9 cellular contexts compared by ENCODE assay signal in the genomic region with DNA sequence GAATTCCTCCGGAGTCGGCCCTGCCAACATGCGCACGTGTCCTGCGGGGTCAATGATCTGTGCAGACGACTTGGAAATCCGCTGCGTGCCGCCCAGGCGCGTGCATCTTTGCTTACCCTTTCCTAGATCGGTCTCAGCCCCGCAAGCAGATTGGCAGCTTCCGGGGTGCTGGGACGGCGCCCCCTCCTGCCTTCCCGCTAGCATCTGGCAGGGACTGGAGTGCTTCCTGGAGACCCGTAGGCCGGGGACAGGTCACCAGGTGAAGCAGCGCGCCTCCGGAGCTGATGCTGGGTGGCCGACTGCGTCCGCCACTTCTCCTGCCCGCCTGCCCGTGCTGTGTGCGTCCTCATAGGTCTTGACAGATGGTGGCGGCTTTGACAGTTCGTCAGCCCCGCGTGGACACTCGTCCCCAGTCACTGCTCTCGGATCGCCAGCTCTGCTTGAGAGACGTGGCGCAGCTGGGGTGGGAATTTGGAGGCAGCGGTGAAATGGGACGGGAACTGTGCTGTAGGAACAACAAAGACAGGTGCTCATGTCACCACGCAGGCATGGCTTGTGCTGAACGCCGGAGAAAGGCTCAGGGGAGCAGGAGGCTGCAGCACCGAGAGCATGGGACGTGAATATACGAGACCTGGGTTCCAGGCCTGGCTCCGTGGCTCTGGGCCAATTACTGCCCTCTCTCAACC. TPM values are rescaled to one million over a fixed set of nuclear protein-coding genes. Genes with fewer than 3 reads are reported as not detected.
DNase-seq lines count a peak whose midpoint lies in the region; ATAC-seq and TF ChIP-seq lines count a peak whose summit lies in the region.
"Had no signal": no experiment of that assay in that cellular context is flagged by ENCODE, and none has a peak within 500 bp of the region (broad histone marks: within the 10 kb centered on the region; RNA-seq: fewer than 3 reads in every experiment).

No MANE protein-coding gene starts in this region.

- peak overlapping the region; percentile 92 for H3K4me3 Mint-ChIP-seq in T-helper 17 cell
- peak overlapping the region; percentile 84 for H3K4me3 Mint-ChIP-seq in neural crest cell

- ATAC-seq in GM18870 (IDR thresholded peaks at IDR 0.05; ENCODE audit: unreplicated experiment) (peak; percentile 30), HG03066 (IDR thresholded peaks at IDR 0.05; ENCODE audit: low read depth, unreplicated experiment) (peak; percentile 39), T-helper 17 cell (peak; percentile 64), esophagus mucosa (peak; percentile 36)

- no peaks in the 10 kb centered on the region for H3K9me3 Mint-ChIP-seq in neural crest cell

- peaks cover 13% of the 10 kb centered on the region for H3K4me1 Mint-ChIP-seq in T-helper 17 cell
- H3K4me1 Mint-ChIP-seq in neural crest cell, result peaks cover 18% of the 10 kb centered on the region

- peak overlapping the region; percentile 54 for H3K27ac Mint-ChIP-seq in T-helper 17 cell
- no peak overlapping the region for H3K27ac Mint-ChIP-seq in neural crest cell (ENCODE audit: unreplicated experiment)

- H3K36me3 Mint-ChIP-seq in T-helper 17 cell (ENCODE audit: low read depth) (peaks cover 3% of the 10 kb centered on the region), neural crest cell (ENCODE audit: low read depth) (no peaks in the 10 kb centered on the region)

- TF ChIP-seq CTCF in neural crest cell (conservative IDR thresholded peaks at IDR 0.05), result peak; percentile 14

- DNase-seq in C1 segment of cervical spinal cord (lab: John Stamatoyannopoulos, UW), result peak in 10 of 14 donors; percentile 7 to 60 (median 53)
- peak in 2 of 3 donors; percentile 13 to 22 for DNase-seq in T-helper 17 cell
- no peak for DNase-seq in neural crest cell (ENCODE audit: low read depth, low spot score)
- no peak for DNase-seq in ureter (ENCODE audit: low spot score)
- DNase-seq in HK-2 (ENCODE audit: unreplicated experiment), result no peak

- H3K27me3 Mint-ChIP-seq in T-helper 17 cell, result peaks cover 50% of the 10 kb centered on the region
- H3K27me3 Mint-ChIP-seq in neural crest cell (ENCODE audit: low read depth), result peaks cover 95% of the 10 kb centered on the region

- H3K9me3 ChIP-seq in T-helper 17 cell (ENCODE audit: control insufficient read depth, low read length, poor library complexity, severe bottlenecking), result no peaks in the 10 kb centered on the region

RNA-seq across cellular contexts. Expression of a gene that starts 21.9 kb away (rescaled TPM):
- not detected for total RNA-seq in T-helper 17 cell
- total RNA-seq in esophagus mucosa, result not detected
- total RNA-seq in neural crest cell, result not detected in 2 replicates
- total RNA-seq in ureter, result not detected
- total RNA-seq: RPMI7951 had no signal

RNA-seq across cellular contexts. Expression of a gene that starts 37.3 kb away (rescaled TPM):
- total RNA-seq in T-helper 17 cell (not detected), esophagus mucosa (0.12 TPM), neural crest cell (0.16 and 0.23 TPM in 2 replicates), ureter (not detected)
- total RNA-seq: RPMI7951 had no signal

Comparison
In these comparisons a context has a peak if more than half of its experiments do, and no peak if none do; other contexts are left out.
1. DNase-seq: peak in C1 segment of cervical spinal cord (10 of 14) and T-helper 17 cell (2 of 3); none in neural crest cell (single experiment), ureter (single experiment) and HK-2 (single experiment).
2. Peak in every context shown above with its lines, with median percentiles within 50 percentile points of each other: ATAC-seq.